ENCODE assay signal across 22 cellular contexts in genomic region chr14:71728386-71728785, GRCh38.
"Had no signal": no experiment of that assay in that cellular context is flagged by ENCODE, and none has a peak within 500 bp of the region (broad histone marks: within the 10 kb centered on the region; RNA-seq: fewer than 3 reads in every experiment).

No MANE protein-coding gene starts in this region.

- H3K4me1 Mint-ChIP-seq: central memory CD8-positive, alpha-beta T cell; T-cell; WTC11 had no signal

- DNase-seq: activated CD4-positive, alpha-beta T cell treated with anti-CD3 and anti-CD28 coated beads for 36 hours; activated CD4-positive, alpha-beta T cell treated with anti-CD3 and anti-CD28 coated beads, Interleukin-2, amount 50 U/mL, for 48 hours; activated naive CD4-positive, alpha-beta T cell treated with anti-CD3 and anti-CD28 coated beads for 36 hours; activated T-cell treated with anti-CD3 and anti-CD28 coated beads, Interleukin-2, amount 50 U/mL, for 1 hour; cortex of kidney; heart left ventricle; kidney glomerular epithelial cell; left ventricle myocardium inferior; naive B cell; small intestine; stimulated activated CD4-positive, alpha-beta T cell treated with anti-CD3 and anti-CD28 coated beads, Interleukin-4, amount 100 ng/mL, for 1 hour; stomach; T-cell had no signal

- H3K27me3 Mint-ChIP-seq: activated CD4-positive, alpha-beta T cell treated with anti-CD3 and anti-CD28 coated beads for 36 hours; brain; central memory CD8-positive, alpha-beta T cell; naive B cell; T-cell; type B pancreatic cell had no signal

- H3K4me1 ChIP-seq: heart left ventricle, left ventricle myocardium inferior, prostate gland, right atrium auricular region, stomach had no signal

- H3K9ac ChIP-seq: neural progenitor cell had no signal

- H3K27me3 ChIP-seq: gastroesophageal sphincter, heart left ventricle, neural progenitor cell, right atrium auricular region, stomach had no signal

- FAIRE-seq: endometrium, small intestine had no signal

- H3K9me3 Mint-ChIP-seq: activated naive CD4-positive, alpha-beta T cell treated with anti-CD3 and anti-CD28 coated beads for 36 hours; brain; central memory CD8-positive, alpha-beta T cell; naive B cell; neural progenitor cell; T-cell; type B pancreatic cell; WTC11 had no signal

- H3K27ac Mint-ChIP-seq: activated CD4-positive, alpha-beta T cell treated with anti-CD3 and anti-CD28 coated beads for 36 hours; activated naive CD4-positive, alpha-beta T cell treated with anti-CD3 and anti-CD28 coated beads for 36 hours; neural progenitor cell; T-cell; type B pancreatic cell; WTC11 had no signal

- H3K4me2 ChIP-seq: neural progenitor cell had no signal

- H3K4me3 ChIP-seq: gastroesophageal sphincter, heart left ventricle, left ventricle myocardium inferior, neural progenitor cell, prostate gland, right atrium auricular region, stomach had no signal

- H3K36me3 ChIP-seq: neural progenitor cell had no signal

- H3K4me3 Mint-ChIP-seq: activated CD4-positive, alpha-beta T cell treated with anti-CD3 and anti-CD28 coated beads for 36 hours; activated naive CD4-positive, alpha-beta T cell treated with anti-CD3 and anti-CD28 coated beads for 36 hours; brain; central memory CD8-positive, alpha-beta T cell; naive B cell; neural progenitor cell; T-cell; type B pancreatic cell; WTC11 had no signal

- H2AFZ ChIP-seq: neural progenitor cell had no signal

- H3K9me3 ChIP-seq: gastroesophageal sphincter, heart left ventricle, left ventricle myocardium inferior, prostate gland, right atrium auricular region, stomach had no signal

- H3K27ac ChIP-seq: gastroesophageal sphincter, heart left ventricle, left ventricle myocardium inferior, neural progenitor cell, prostate gland, right atrium auricular region, stomach had no signal
